ENCODE assay signal across 15 cellular contexts in genomic region chr7:105643384-105643783, GRCh38.
DNase-seq lines count a peak whose midpoint lies in the region; ATAC-seq, FAIRE-seq and TF ChIP-seq lines count a peak whose summit lies in the region.
"Had no signal": no experiment of that assay in that cellular context is flagged by ENCODE, and none has a peak within 500 bp of the region (broad histone marks: within the 10 kb centered on the region; RNA-seq: fewer than 3 reads in every experiment).

No MANE protein-coding gene starts in this region.

- no peak overlapping the region for H4K91ac ChIP-seq in H9 (ENCODE audit: insufficient read length, low read depth, low read length)

- H3K27ac ChIP-seq in H9 (ENCODE audit: insufficient read length, low read depth, low read length) (peak overlapping the region; percentile 16), heart left ventricle (no peak overlapping the region), psoas muscle (no peak overlapping the region), uterus (no peak overlapping the region)

- no peaks in the 10 kb centered on the region for H3K27me3 ChIP-seq in H9 (ENCODE audit: insufficient read depth, low read length)
- no peaks in the 10 kb centered on the region for H3K27me3 ChIP-seq in heart left ventricle
- H3K27me3 ChIP-seq in psoas muscle (ENCODE audit: insufficient read depth in 3 of 3, low read length in 2 of 3) = no peaks in the 10 kb centered on the region
- no peaks in the 10 kb centered on the region for H3K27me3 ChIP-seq in uterus

- H3K23ac ChIP-seq in H9 (ENCODE audit: insufficient read length, low read depth, low read length) = no peak overlapping the region

- H3K4me3 ChIP-seq in heart left ventricle (no peak overlapping the region), psoas muscle (no peak overlapping the region), uterus (no peak overlapping the region)
- H3K4me3 ChIP-seq: HAP-1 had no signal

- H3K4me1 Mint-ChIP-seq in H9 = peaks cover 62 to 63% of the 10 kb centered on the region in 2 experiments

- TF ChIP-seq POLR2A in heart left ventricle (IDR thresholded peaks at IDR 0.05) (no peak), uterus (IDR thresholded peaks at IDR 0.05) (no peak)

- no peaks in the 10 kb centered on the region for H3K27me3 Mint-ChIP-seq in H9 (ENCODE audit: low read depth)
- H3K27me3 Mint-ChIP-seq: CD4-positive, CD25-positive, alpha-beta regulatory T cell; dendritic cell treated with granulocyte-macrophage colony-stimulating factor and Interleukin-4, amounts not matched to agents 40 ng/mL and 50 ng/mL, for 4 days; stimulated activated naive CD8-positive, alpha-beta T cell treated with anti-CD3 and anti-CD28 coated beads, Interleukin-15, amount 100 ng/mL, for 72 hours had no signal

- no peak overlapping the region for H2BK12ac ChIP-seq in H9 (ENCODE audit: insufficient read length, low read depth, low read length)

- intact Hi-C loops in heart left ventricle (cut with DNase I) = no loop called here
- intact Hi-C loops in psoas muscle (cut with DNase I) = no loop called here
- intact Hi-C loops in uterus (cut with DNase I; ENCODE audit: low total_unique reads) = no loop called here

- H3K14ac ChIP-seq in H9 (ENCODE audit: insufficient read depth, low read length) = peak overlapping the region; percentile 26; the same call in 1 of the 2 replicates

- no peak overlapping the region for H2BK15ac ChIP-seq in H9 (ENCODE audit: low read depth, low read length)

- no peaks in the 10 kb centered on the region; a peak in 1 of 5 replicates for H3K9me3 Mint-ChIP-seq in H9
- H3K9me3 Mint-ChIP-seq: CD4-positive, CD25-positive, alpha-beta regulatory T cell; dendritic cell treated with granulocyte-macrophage colony-stimulating factor and Interleukin-4, amounts not matched to agents 40 ng/mL and 50 ng/mL, for 4 days; stimulated activated naive CD8-positive, alpha-beta T cell treated with anti-CD3 and anti-CD28 coated beads, Interleukin-15, amount 100 ng/mL, for 72 hours had no signal

- H3K4me1 ChIP-seq in H9 (ENCODE audit: insufficient read depth, low read length) = peaks cover 21% of the 10 kb centered on the region; the same call in 1 of the 2 replicates
- peaks cover 0 to 10% (median 4%) of the 10 kb centered on the region in 12 donors for H3K4me1 ChIP-seq in heart left ventricle
- H3K4me1 ChIP-seq in psoas muscle = peaks cover 17% of the 10 kb centered on the region
- no peaks in the 10 kb centered on the region for H3K4me1 ChIP-seq in uterus
- H3K4me1 ChIP-seq: HAP-1 had no signal

- H3K27ac Mint-ChIP-seq in H9 = peak overlapping the region in 2 of 3 experiments; percentile 40 to 98; a peak in 4 of 7 replicates
- H3K27ac Mint-ChIP-seq: stimulated activated naive CD8-positive, alpha-beta T cell treated with anti-CD3 and anti-CD28 coated beads, Interleukin-15, amount 100 ng/mL, for 72 hours had no signal

- no peak overlapping the region for H2AK5ac ChIP-seq in H9 (ENCODE audit: insufficient read length, low read length)

- peaks cover 8 to 24% (median 13%) of the 10 kb centered on the region in 3 experiments; a peak in 6 of 7 replicates for H3K36me3 Mint-ChIP-seq in H9 (ENCODE audit: insufficient read depth in 1 of 3, low read depth in 3 of 3)

- no peak for FAIRE-seq in frontal cortex (lab: Jason Lieb, UNC)
- FAIRE-seq: GM18507, islet of Langerhans had no signal

- no peaks in the 10 kb centered on the region for H4K20me1 ChIP-seq in H9 (ENCODE audit: control insufficient read depth, insufficient read depth, insufficient read length)

- no peak overlapping the region for H3K4me2 ChIP-seq in H9 (ENCODE audit: insufficient read depth, insufficient read length, low read length)

- no peak overlapping the region for H2BK120ac ChIP-seq in H9 (ENCODE audit: low read depth, low read length, poor library complexity, severe bottlenecking)

- H3K79me2 ChIP-seq in H9 (ENCODE audit: insufficient read depth, low read length) = no peaks in the 10 kb centered on the region; the same call in 1 of the 2 replicates

- peak overlapping the region in 1 of 2 experiments; percentile 56; a peak in 3 of 5 replicates for H3K4me3 Mint-ChIP-seq in H9
- H3K4me3 Mint-ChIP-seq: CD4-positive, CD25-positive, alpha-beta regulatory T cell; dendritic cell treated with granulocyte-macrophage colony-stimulating factor and Interleukin-4, amounts not matched to agents 40 ng/mL and 50 ng/mL, for 4 days; stimulated activated naive CD8-positive, alpha-beta T cell treated with anti-CD3 and anti-CD28 coated beads, Interleukin-15, amount 100 ng/mL, for 72 hours had no signal

- H2BK5ac ChIP-seq in H9 (ENCODE audit: insufficient read length, low read length) = no peak overlapping the region

- no peak overlapping the region for H3K56ac ChIP-seq in H9 (ENCODE audit: insufficient read length, low read depth, low read length)

- no peak overlapping the region for H3K18ac ChIP-seq in H9 (ENCODE audit: insufficient read length, low read depth, low read length)

- H3K4ac ChIP-seq in H9 (ENCODE audit: low read depth, low read length) = no peak overlapping the region

- H3K23me2 ChIP-seq in H9 (ENCODE audit: insufficient read length, low read depth, low read length, poor library complexity, severe bottlenecking) = peaks cover 5% of the 10 kb centered on the region

- TF ChIP-seq CTCF in H9 (conservative IDR thresholded peaks at IDR 0.05) = peak; percentile 66; the same call in 2 of the 3 replicates
- peak in 2 of 12 donors; percentile 11 to 17 for TF ChIP-seq CTCF in heart left ventricle (IDR thresholded peaks at IDR 0.05)
- peak; percentile 4 for TF ChIP-seq CTCF in psoas muscle (IDR thresholded peaks at IDR 0.05)
- TF ChIP-seq CTCF in uterus (IDR thresholded peaks at IDR 0.05) = no peak

- no CpG with 5 or more reads among the region's 15 CpGs for WGBS in H9 (ENCODE audit: extremely low coverage, insufficient read length, low lambda C conversion rate)
- WGBS in heart left ventricle, 4 donors = 40 to 58% (median 45%) methylated on average over 11 to 15 of the region's 15 CpGs
- WGBS in psoas muscle, 3 donors = 44 to 67% (median 44%) methylated on average over 15 of the region's 15 CpGs

- H2BK20ac ChIP-seq in H9 (ENCODE audit: low read depth, low read length, poor library complexity, severe bottlenecking) = no peak overlapping the region

- no peak overlapping the region for H4K8ac ChIP-seq in H9 (replicated peaks; ENCODE audit: insufficient read length, low read depth, low read length)

- no peaks in the 10 kb centered on the region for H3K9me3 ChIP-seq in H9 (ENCODE audit: control insufficient read depth, low read depth, low read length)
- H3K9me3 ChIP-seq in heart left ventricle = no peaks in the 10 kb centered on the region
- no peaks in the 10 kb centered on the region for H3K9me3 ChIP-seq in psoas muscle
- H3K9me3 ChIP-seq in uterus = no peaks in the 10 kb centered on the region
- H3K9me3 ChIP-seq: HAP-1 had no signal

- DNase-seq in H9 = peak; percentile 86
- peak; percentile 53 for DNase-seq in NCI-H82 treated with DMSO at 0.1 percent for 48 hours (lab: John Stamatoyannopoulos, UW; ENCODE audit: unreplicated experiment)
- DNase-seq in heart left ventricle = peak; percentile 31 to 82 (median 69)
- peak; percentile 50 to 61 for DNase-seq in psoas muscle
- no peak for DNase-seq in frontal cortex (ENCODE audit: low spot score in 2 of 2)
- DNase-seq in activated CD4-positive, alpha-beta T cell treated with anti-CD3 and anti-CD28 coated beads for 48 hours = no peak
- DNase-seq in NK-92 treated with Interleukin-12 subunit alpha and Interleukin-12 subunit beta, amount 100 ng/mL, for 24 hours (lab: John Stamatoyannopoulos, UW) = no peak
- no peak for DNase-seq in uterus
- DNase-seq: CD4-positive, CD25-positive, alpha-beta regulatory T cell; stimulated activated naive CD8-positive, alpha-beta T cell treated with anti-CD3 and anti-CD28 coated beads, Interleukin-15, amount 100 ng/mL, for 72 hours; T-helper 2 cell had no signal

- peak; percentile 81 to 89 (median 84) for ATAC-seq in heart left ventricle
- ATAC-seq in psoas muscle = peak; percentile 74 to 87 (median 80)
- ATAC-seq: stimulated activated naive CD8-positive, alpha-beta T cell treated with anti-CD3 and anti-CD28 coated beads, Interleukin-15, amount 100 ng/mL, for 72 hours had no signal

- peaks cover 0 to 56% (median 30%) of the 10 kb centered on the region in 9 donors for H3K36me3 ChIP-seq in heart left ventricle
- H3K36me3 ChIP-seq in psoas muscle (ENCODE audit: insufficient read depth in 1 of 2, low read depth in 1 of 2) = peaks cover 0 to 24% of the 10 kb centered on the region in 2 donors
- no peaks in the 10 kb centered on the region for H3K36me3 ChIP-seq in uterus
- H3K36me3 ChIP-seq: HAP-1 had no signal

- no peaks in the 10 kb centered on the region for H3K79me1 ChIP-seq in H9 (ENCODE audit: insufficient read depth, low read depth, low read length, poor library complexity, severe bottlenecking)

- H2AFZ ChIP-seq in H9 (ENCODE audit: low read length) = no peak overlapping the region

- no peak overlapping the region for H3K9ac ChIP-seq in H9 (ENCODE audit: extremely low read depth, insufficient read length, low read length)

- no peak overlapping the region for H4K5ac ChIP-seq in H9 (ENCODE audit: insufficient read length, low read depth, low read length)

- H3T11ph ChIP-seq in H9 (ENCODE audit: low read length) = no peak overlapping the region

Comparison
In these comparisons a context has a peak if more than half of its experiments do, and no peak if none do; other contexts are left out.
1. DNase-seq: peak in H9 (single experiment), NCI-H82 treated with DMSO at 0.1 percent for 48 hours (single experiment), heart left ventricle (5 of 5) and psoas muscle (2 of 2); none in frontal cortex (0 of 2), activated CD4-positive, alpha-beta T cell treated with anti-CD3 and anti-CD28 coated beads for 48 hours (single experiment), NK-92 treated with Interleukin-12 subunit alpha and Interleukin-12 subunit beta, amount 100 ng/mL, for 24 hours (single experiment) and uterus (0 of 2).
2. CTCF ChIP-seq: peak in H9 (single experiment) and psoas muscle (single experiment); none in uterus (0 of 4).